ENCODE assay signal across 4 cellular contexts in the genomic region with DNA sequence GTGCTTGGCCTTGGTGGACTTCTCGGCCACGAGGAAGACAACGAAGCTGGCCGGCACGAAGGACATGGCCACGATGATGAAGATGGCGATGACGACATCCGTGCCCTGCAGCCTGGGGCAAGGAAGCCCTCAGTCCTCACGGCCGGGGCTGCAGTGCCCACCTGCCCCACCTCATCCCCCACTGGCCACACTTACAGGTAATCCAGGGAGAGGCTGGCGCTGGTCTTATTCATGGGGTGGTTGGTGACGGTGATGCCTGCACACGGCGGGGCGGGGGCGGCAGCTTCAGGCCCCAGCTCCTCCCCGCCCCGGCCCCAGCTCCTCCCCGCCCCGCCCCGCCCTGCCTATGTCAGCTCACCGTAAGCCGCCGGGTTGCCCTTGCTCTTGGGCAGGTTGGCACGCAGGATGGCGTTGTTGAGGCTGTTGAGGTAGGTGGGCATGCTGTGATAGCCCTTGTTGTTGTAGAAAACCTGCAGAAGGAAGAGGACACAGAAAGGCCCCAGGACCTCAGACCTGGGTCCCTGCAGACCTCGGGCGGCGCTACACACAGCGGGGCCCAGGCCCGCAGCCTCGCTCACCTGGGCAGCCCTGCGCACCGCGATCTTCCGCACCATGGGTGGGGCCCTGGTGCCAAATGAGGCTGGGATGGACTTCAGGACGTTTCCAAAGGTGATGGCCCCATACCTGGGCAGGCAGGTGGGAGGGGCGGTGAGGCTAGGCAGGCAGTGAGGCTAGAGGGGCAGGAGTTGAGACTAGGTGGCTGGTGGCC. TPM values are rescaled to one million over a fixed set of nuclear protein-coding genes. Genes with fewer than 3 reads are reported as not detected.
"Had no signal": no experiment of that assay in that cellular context is flagged by ENCODE, and none has a peak within 500 bp of the region (broad histone marks: within the 10 kb centered on the region; RNA-seq: fewer than 3 reads in every experiment).

No MANE protein-coding gene starts in this region.

- H3K4me3 ChIP-seq: GM12878 had no signal

- ATAC-seq: GM12878 had no signal

- DNase-seq: GDM1, GF-D8 had no signal

RNA-seq across cellular contexts. Expression of a gene that starts 15.7 kb away (rescaled TPM):
- total RNA-seq: GM12878 had no signal

RNA-seq across cellular contexts. Expression of a gene that starts 19.8 kb away (rescaled TPM):
- total RNA-seq: G401 had no signal

RNA-seq across cellular contexts. Expression of a gene that starts 29.3 kb away (rescaled TPM):
- total RNA-seq: G401, GM12878 had no signal
- polyA plus RNA-seq: GM12878 had no signal
